In the genomic region with DNA sequence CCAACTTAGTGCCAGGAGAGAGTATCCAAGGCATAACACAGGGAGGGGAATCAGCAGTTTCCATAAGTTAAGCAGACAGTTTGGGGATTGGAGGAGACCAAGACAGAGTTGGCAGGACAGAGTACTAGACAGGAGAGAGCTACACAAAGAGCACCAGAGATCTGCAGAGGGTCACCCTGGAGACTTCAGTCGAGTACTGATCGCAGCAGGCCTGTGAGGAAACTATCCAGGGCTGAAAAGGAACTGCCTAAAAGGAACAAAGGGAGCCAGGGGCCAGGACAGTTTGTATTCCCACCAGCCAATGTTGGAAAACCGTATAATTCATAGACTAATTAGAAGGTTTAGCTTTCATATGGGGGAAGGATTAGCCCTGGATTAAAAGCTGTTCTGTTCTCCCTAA, we compare ENCODE assay signal across 28 cellular contexts.
DNase-seq lines count a peak whose midpoint lies in the region; ATAC-seq and TF ChIP-seq lines count a peak whose summit lies in the region.
"Had no signal": no experiment of that assay in that cellular context is flagged by ENCODE, and none has a peak within 500 bp of the region (broad histone marks: within the 10 kb centered on the region; RNA-seq: fewer than 3 reads in every experiment).

No MANE protein-coding gene starts in this region.

- intact Hi-C loops in heart left ventricle (cut with DNase I) (no loop called here), left ventricle myocardium inferior (cut with micrococcal nuclease) (no loop called here), testis (cut with DNase I; ENCODE audit: low total_unique reads) (no loop called here), upper lobe of right lung (cut with DNase I) (no loop called here)

- peaks cover 0 to 13% (median 0%) of the 10 kb centered on the region in 12 donors for H3K4me1 ChIP-seq in heart left ventricle
- H3K4me1 ChIP-seq in left ventricle myocardium inferior = peaks cover 4% of the 10 kb centered on the region
- peaks cover 11% of the 10 kb centered on the region for H3K4me1 ChIP-seq in adipocyte (ENCODE audit: control insufficient read depth, insufficient read depth, low read length)
- H3K4me1 ChIP-seq in testis = peaks cover 5% of the 10 kb centered on the region
- peaks cover 3% of the 10 kb centered on the region for H3K4me1 ChIP-seq in upper lobe of right lung
- H3K4me1 ChIP-seq: A549, psoas muscle had no signal

- H3K4me3 ChIP-seq in heart left ventricle = no peak overlapping the region
- H3K4me3 ChIP-seq in left ventricle myocardium inferior = no peak overlapping the region
- H3K4me3 ChIP-seq in adipocyte (ENCODE audit: low read length) = no peak overlapping the region
- no peak overlapping the region for H3K4me3 ChIP-seq in fibroblast of the aortic adventitia (ENCODE audit: low read depth, low read length)
- no peak overlapping the region for H3K4me3 ChIP-seq in testis
- no peak overlapping the region for H3K4me3 ChIP-seq in upper lobe of right lung
- H3K4me3 ChIP-seq: A549, Peyer's patch, psoas muscle, upper lobe of left lung had no signal

- TF ChIP-seq POLR2A in heart left ventricle (IDR thresholded peaks at IDR 0.05) = no peak
- no peak for TF ChIP-seq POLR2A in testis (IDR thresholded peaks at IDR 0.05)

- DNase-seq in heart left ventricle (no peak), left ventricle myocardium inferior (no peak), adipocyte (ENCODE audit: low read depth) (no peak), fibroblast of the aortic adventitia (ENCODE audit: low read depth) (peak; percentile 27), testis (peak; percentile 45), upper lobe of right lung (no peak), NCI-H1048 (lab: John Stamatoyannopoulos, UW) (no peak)
- no peak for DNase-seq in effector CD4-positive, alpha-beta T cell
- DNase-seq: activated CD4-positive, alpha-beta T cell treated with anti-CD3 and anti-CD28 coated beads for 36 hours; activated naive CD4-positive, alpha-beta T cell treated with anti-CD3 and anti-CD28 coated beads, Interleukin-2, amount 10 ng/mL, durations not matched to agents 7 days and 5 days; AML-193; CD4-positive, alpha-beta T cell; glutamatergic neuron; HCEC 1CT; islet precursor cell; NCI-H1436; NCI-H2081 treated with DMSO at 0.1 percent for 48 hours; NCI-H226; NCI-H526 treated with DMSO at 0.1 percent for 48 hours; occipital lobe; Peyer's patch; psoas muscle; SHP77 treated with DMSO at 0.1 percent for 48 hours; stimulated activated CD4-positive, alpha-beta T cell treated with anti-CD3 and anti-CD28 coated beads, Interleukin-4, amount 100 ng/mL, for 4 hours; substantia nigra; upper lobe of left lung had no signal

- peaks cover 0 to 10% (median 0%) of the 10 kb centered on the region in 12 donors for H3K9me3 ChIP-seq in heart left ventricle
- peaks cover 9% of the 10 kb centered on the region for H3K9me3 ChIP-seq in left ventricle myocardium inferior (replicated peaks)
- no peaks in the 10 kb centered on the region for H3K9me3 ChIP-seq in adipocyte (ENCODE audit: control insufficient read depth, low read length)
- H3K9me3 ChIP-seq in testis = no peaks in the 10 kb centered on the region
- no peaks in the 10 kb centered on the region for H3K9me3 ChIP-seq in upper lobe of right lung
- H3K9me3 ChIP-seq: A549, Peyer's patch, psoas muscle, upper lobe of left lung had no signal

- H3K27me3 ChIP-seq in heart left ventricle (no peaks in the 10 kb centered on the region), left ventricle myocardium inferior (ENCODE audit: low read depth) (no peaks in the 10 kb centered on the region), adipocyte (replicated peaks; ENCODE audit: control insufficient read depth, insufficient read depth, low read length) (no peaks in the 10 kb centered on the region), testis (no peaks in the 10 kb centered on the region), upper lobe of right lung (no peaks in the 10 kb centered on the region)
- H3K27me3 ChIP-seq: Peyer's patch, upper lobe of left lung had no signal

- peak overlapping the region; percentile 56 for H3K9ac ChIP-seq in adipocyte (ENCODE audit: low read length)

- H3K27ac ChIP-seq in heart left ventricle = no peak overlapping the region
- H3K27ac ChIP-seq in left ventricle myocardium inferior (replicated peaks) = no peak overlapping the region
- H3K27ac ChIP-seq in testis = peak overlapping the region; percentile 3 to 56
- no peak overlapping the region for H3K27ac ChIP-seq in upper lobe of right lung
- H3K27ac ChIP-seq: A549, Peyer's patch, psoas muscle, upper lobe of left lung had no signal

- TF ChIP-seq CTCF in heart left ventricle (IDR thresholded peaks at IDR 0.05) (no peak), left ventricle myocardium inferior (IDR thresholded peaks at IDR 0.05; ENCODE audit: borderline replicate concordance) (no peak), fibroblast of the aortic adventitia (IDR thresholded peaks at IDR 0.05; ENCODE audit: insufficient read depth, low read length) (no peak), testis (IDR thresholded peaks at IDR 0.05) (no peak), upper lobe of right lung (IDR thresholded peaks at IDR 0.05) (no peak)

- ATAC-seq in heart left ventricle (peak in 3 of 4 donors; percentile 30 to 49 (median 49)), upper lobe of right lung (no peak)
- ATAC-seq: A549; activated CD4-positive, alpha-beta T cell treated with anti-CD3 and anti-CD28 coated beads for 36 hours; activated T-helper 17 cell treated with anti-CD3 and anti-CD28 coated beads, Interleukin-2, amount 50 U/mL, for 72 hours; psoas muscle had no signal

- WGBS in heart left ventricle, 4 donors = 58 to 70% (median 62%) methylated on average over 3 of the region's 3 CpGs
- 35 to 47% methylated on average over 3 of the region's 3 CpGs for WGBS in testis, 2 donors

- no peaks in the 10 kb centered on the region for H3K36me3 ChIP-seq in heart left ventricle
- no peaks in the 10 kb centered on the region for H3K36me3 ChIP-seq in left ventricle myocardium inferior
- no peaks in the 10 kb centered on the region for H3K36me3 ChIP-seq in adipocyte (ENCODE audit: control insufficient read depth, insufficient read depth, low read length, severe bottlenecking)
- H3K36me3 ChIP-seq in testis (ENCODE audit: low read depth, missing control alignments) = no peaks in the 10 kb centered on the region
- H3K36me3 ChIP-seq in upper lobe of right lung = no peaks in the 10 kb centered on the region
- H3K36me3 ChIP-seq: Peyer's patch, upper lobe of left lung had no signal

Comparison
In these comparisons a context has a peak if more than half of its experiments do, and no peak if none do; other contexts are left out.
1. DNase-seq: peak in fibroblast of the aortic adventitia (single experiment) and testis (single experiment); none in heart left ventricle (0 of 5), left ventricle myocardium inferior (single experiment), adipocyte (single experiment), upper lobe of right lung (single experiment), NCI-H1048 (single experiment) and effector CD4-positive, alpha-beta T cell (single experiment).
2. H3K27ac ChIP-seq: peak in testis (2 of 2); none in heart left ventricle (0 of 12), left ventricle myocardium inferior (single experiment) and upper lobe of right lung (single experiment).